Comparison of ENCODE assay signal across 18 cellular contexts in genomic region chr1:52159033-52159789, GRCh38. TPM values are rescaled to one million over a fixed set of nuclear protein-coding genes. Genes with fewer than 3 reads are reported as not detected.
A peak's percentile ranks its signal among the peaks of the same experiment; 100 is the strongest.
DNase-seq lines count a peak whose midpoint lies in the region; ATAC-seq and TF ChIP-seq lines count a peak whose summit lies in the region.
"Had no signal": no experiment of that assay in that cellular context is flagged by ENCODE, and none has a peak within 500 bp of the region (broad histone marks: within the 10 kb centered on the region; RNA-seq: fewer than 3 reads in every experiment).

No MANE protein-coding gene starts in this region.

- no peak overlapping the region for H2AFZ ChIP-seq in SK-N-SH (ENCODE audit: low read depth)

- H3K4me3 ChIP-seq in SK-N-SH (ENCODE audit: low read depth in 2 of 2, low read length in 1 of 2) (no peak overlapping the region), fibroblast of the aortic adventitia (ENCODE audit: low read depth, low read length) (no peak overlapping the region)
- H3K4me3 ChIP-seq: right lobe of liver, tibial nerve had no signal

- CTCF ChIA-PET in SK-N-SH (lab: Yijun Ruan, JAX) = interaction anchor here (1.4 kb wide), 1 partner anchor 17 kb away, joined by 4 read pairs; no protein-coding TSS in a partner anchor

- POLR2A ChIA-PET in SK-N-SH (lab: Yijun Ruan, JAX) = no interaction called here

- H3K36me3 ChIP-seq in SK-N-SH (replicated peaks in 1 of 2; ENCODE audit: control insufficient read depth in 1 of 2, insufficient read depth in 2 of 2, low read length in 1 of 2) = no peaks in the 10 kb centered on the region
- H3K36me3 ChIP-seq: right lobe of liver, tibial nerve had no signal

- H3K27me3 ChIP-seq in SK-N-SH (ENCODE audit: insufficient read depth) = no peaks in the 10 kb centered on the region
- H3K27me3 ChIP-seq: right lobe of liver, tibial nerve had no signal

- H3K9me3 ChIP-seq in SK-N-SH = no peaks in the 10 kb centered on the region
- H3K9me3 ChIP-seq: Caco-2, right lobe of liver, tibial nerve had no signal

- 0 out of 2 replicates have a peak, but pooled peaks cover 3% of the 10 kb centered on the region for H4K20me1 ChIP-seq in SK-N-SH (ENCODE audit: insufficient read depth)

- DNase-seq in left cardiac atrium (no peak), Right ventricle myocardium inferior (ENCODE audit: missing footprints) (no peak), SK-N-SH (no peak), fibroblast of the aortic adventitia (ENCODE audit: low read depth) (peak; percentile 38), NCI-H69 (lab: John Stamatoyannopoulos, UW) (no peak), medulla oblongata (ENCODE audit: extremely low spot score) (no peak), NCI-H345 treated with DMSO at 0.1 percent for 48 hours (lab: John Stamatoyannopoulos, UW; ENCODE audit: unreplicated experiment) (no peak), UCSD-AML1 (lab: John Stamatoyannopoulos, UW; ENCODE audit: unreplicated experiment) (no peak)
- DNase-seq: activated CD8-positive, alpha-beta memory T cell treated with anti-CD3 and anti-CD28 coated beads, Interleukin-2, amount 50 U/mL, for 48 hours; activated naive CD4-positive, alpha-beta T cell treated with anti-CD3 and anti-CD28 coated beads, Interleukin-2, amount 50 U/mL, for 16 hours; Caco-2; central memory CD4-positive, alpha-beta T cell; natural killer cell; NCI-H1105 treated with DMSO at 0.1 percent for 48 hours; NCI-H345; right lobe of liver; stimulated activated CD4-positive, alpha-beta T cell treated with anti-CD3 and anti-CD28 coated beads, Interleukin-4, amount 100 ng/mL, for 1 hour had no signal

- H3K27ac ChIP-seq in SK-N-SH (ENCODE audit: low read depth in 2 of 2, low read length in 1 of 2) = no peak overlapping the region
- H3K27ac ChIP-seq: right lobe of liver, tibial nerve had no signal

- peaks cover 0 to 4% of the 10 kb centered on the region in 2 experiments; a peak in 1 of 4 replicates for H3K4me1 ChIP-seq in SK-N-SH (ENCODE audit: control insufficient read depth in 1 of 2, insufficient read depth in 2 of 2, low read depth in 1 of 2, low read length in 1 of 2)
- H3K4me1 ChIP-seq: Caco-2, right lobe of liver had no signal

- TF ChIP-seq CTCF in SK-N-SH (IDR thresholded peaks at IDR 0.05) = no peak
- no peak for TF ChIP-seq CTCF in fibroblast of the aortic adventitia (IDR thresholded peaks at IDR 0.05; ENCODE audit: insufficient read depth, low read length)

- ATAC-seq in left cardiac atrium (peak; percentile 44 to 55), Right ventricle myocardium inferior (no peak)
- ATAC-seq: natural killer cell, right lobe of liver had no signal

- no peak for TF ChIP-seq RAD21 in SK-N-SH (IDR thresholded peaks at IDR 0.05; ENCODE audit: low read length)

- H3K4me2 ChIP-seq in SK-N-SH = no peak overlapping the region; the same call in 1 of the 2 replicates

- 97% methylated on average over 10 of the region's 10 CpGs for WGBS in SK-N-SH (ENCODE audit: low lambda C conversion rate)

- peaks cover 27% of the 10 kb centered on the region; the same call in 1 of the 2 replicates for H3K79me2 ChIP-seq in SK-N-SH (ENCODE audit: insufficient read depth)

- no peaks in the 10 kb centered on the region for H3K9me2 ChIP-seq in SK-N-SH

- intact Hi-C loops in left cardiac atrium (cut with DNase I) (no loop called here), Right ventricle myocardium inferior (cut with DNase I) (no loop called here)

- H3K9ac ChIP-seq in SK-N-SH = no peak overlapping the region

- H3F3A ChIP-seq in SK-N-SH (replicated peaks; ENCODE audit: insufficient read depth) = no peaks in the 10 kb centered on the region

- TF ChIP-seq EP300 in SK-N-SH (IDR thresholded peaks at IDR 0.05; ENCODE audit: borderline replicate concordance in 1 of 2, low read depth in 1 of 2, low read length in 1 of 2) = no peak

TF ChIP-seq in SK-N-SH, 30 proteins besides CTCF, POLR2A, EP300 and RAD21:
- TF ChIP-seq GABPA (IDR thresholded peaks at IDR 0.05; ENCODE audit: low read depth) (no peak), USF1 (IDR thresholded peaks at IDR 0.05; ENCODE audit: borderline replicate concordance, low read depth) (no peak), ZBTB33 (IDR thresholded peaks at IDR 0.05; ENCODE audit: borderline replicate concordance, low read depth) (no peak), SMC3 (IDR thresholded peaks at IDR 0.05; ENCODE audit: low read depth, low read length) (no peak), YY1 (IDR thresholded peaks at IDR 0.05; ENCODE audit: low read depth) (no peak), FOSL2 (IDR thresholded peaks at IDR 0.05; ENCODE audit: borderline replicate concordance, low read depth) (0 out of 2 replicates have a peak, but pooled peaks have one; percentile 3), CHD2 (IDR thresholded peaks at IDR 0.05; ENCODE audit: low read length, partially characterized antibody) (no peak), JUND (IDR thresholded peaks at IDR 0.05) (no peak)

RNA-seq across cellular contexts. Expression of gene ZFYVE9, which starts 17.3 kb away (rescaled TPM):
- total RNA-seq in left cardiac atrium = 10 to 100 TPM; 15.5 to 16.1 TPM
- total RNA-seq in Right ventricle myocardium inferior = 18.0 TPM
- 4.1 and 5.4 TPM in 2 replicates for polyA plus RNA-seq in SK-N-SH (2012; rRNA removed)
- polyA plus RNA-seq in SK-N-SH (2012; cell fraction: cytosol; rRNA removed) = 5.9 and 6.4 TPM in 2 replicates
- polyA plus RNA-seq in SK-N-SH (2012; cell fraction: nucleus; rRNA removed) = 2.5 and 5.3 TPM in 2 replicates
- total RNA-seq in fibroblast of the aortic adventitia (ENCODE audit: low replicate concordance) = 28.8 and 38.8 TPM in 2 replicates
